1 cellular context compared by ENCODE assay signal in genomic region chr19:3950871-3951861, GRCh38.
TF ChIP-seq lines count a peak whose summit lies in the region.

No MANE protein-coding gene starts in this region.

TF ChIP-seq in H1, 55 proteins besides CTCF, POLR2A, EP300 and RAD21:
- no peak for TF ChIP-seq CBX5 (IDR thresholded peaks at IDR 0.05; ENCODE audit: low read depth, low read length)
- TF ChIP-seq ZNF274 (IDR thresholded peaks at IDR 0.05; ENCODE audit: borderline replicate concordance, extremely low read depth, low read length): no peak
- no peak for TF ChIP-seq RFX5 (IDR thresholded peaks at IDR 0.05; ENCODE audit: borderline replicate concordance, low read depth, low read length)
- no peak for TF ChIP-seq CHD1 (IDR thresholded peaks at IDR 0.05; ENCODE audit: low read depth, low read length)
- no peak for TF ChIP-seq YY1 (IDR thresholded peaks at IDR 0.05; ENCODE audit: low read depth, low read length)
- no peak for TF ChIP-seq GABPA (IDR thresholded peaks at IDR 0.05; ENCODE audit: borderline replicate concordance, insufficient read depth, low read length)
- TF ChIP-seq SIX5 (IDR thresholded peaks at IDR 0.05; ENCODE audit: low read depth, low read length): no peak
- no peak for TF ChIP-seq KDM4A (IDR thresholded peaks at IDR 0.05; ENCODE audit: low read depth, low read length, severe bottlenecking)
- TF ChIP-seq SAP30 (IDR thresholded peaks at IDR 0.05; ENCODE audit: insufficient read depth, insufficient replicate concordance, low read length): no peak
- no peak for TF ChIP-seq CBX8 (IDR thresholded peaks at IDR 0.05; ENCODE audit: borderline replicate concordance, low read depth, low read length)
- TF ChIP-seq POU5F1 (IDR thresholded peaks at IDR 0.05; ENCODE audit: low read depth, low read length): no peak
- TF ChIP-seq BCL11A (IDR thresholded peaks at IDR 0.05; ENCODE audit: low read depth in 2 of 2, low read length in 2 of 2): no peak
- TF ChIP-seq RXRA (IDR thresholded peaks at IDR 0.05; ENCODE audit: insufficient read depth, low read depth, low read length): no peak
- no peak for TF ChIP-seq BRCA1 (IDR thresholded peaks at IDR 0.05; ENCODE audit: low read depth, low read length)
- TF ChIP-seq BACH1 (IDR thresholded peaks at IDR 0.05; ENCODE audit: low read length): no peak
- no peak for TF ChIP-seq SRF (IDR thresholded peaks at IDR 0.05; ENCODE audit: low read depth, low read length)
- TF ChIP-seq HDAC2 (IDR thresholded peaks at IDR 0.05; ENCODE audit: borderline replicate concordance in 1 of 2, low read depth in 2 of 2, low read length in 2 of 2): no peak
- no peak for TF ChIP-seq MAX (IDR thresholded peaks at IDR 0.05)
- no peak for TF ChIP-seq MAFK (IDR thresholded peaks at IDR 0.05; ENCODE audit: low read depth, low read length)
- TF ChIP-seq CEBPB (IDR thresholded peaks at IDR 0.05; ENCODE audit: low read depth, low read length): no peak
